21 cellular contexts compared by ENCODE assay signal in the genomic region with DNA sequence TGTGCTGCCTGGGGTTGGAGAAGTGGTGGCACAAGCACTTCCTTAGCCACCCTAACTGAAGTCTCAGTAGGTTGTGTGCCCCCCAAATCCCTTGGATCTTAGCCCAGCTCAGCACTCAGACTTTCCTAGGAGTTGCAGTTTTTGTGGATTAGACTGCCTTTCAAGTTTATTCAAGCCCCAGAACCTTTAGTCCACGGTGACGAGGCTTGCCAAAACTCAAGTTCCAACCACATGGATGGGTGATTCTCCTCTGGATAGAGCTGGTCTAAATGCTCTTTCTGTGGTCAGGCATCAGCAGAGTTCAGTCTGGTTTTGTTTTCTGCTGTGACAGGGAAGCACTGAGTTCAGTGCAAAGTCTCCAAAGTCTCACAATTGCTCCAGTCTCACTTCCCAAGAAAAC.
"Had no signal": no experiment of that assay in that cellular context is flagged by ENCODE, and none has a peak within 500 bp of the region (broad histone marks: within the 10 kb centered on the region; RNA-seq: fewer than 3 reads in every experiment).

No MANE protein-coding gene starts in this region.

- H3K4me3 Mint-ChIP-seq: mesothelial cell of epicardium; naive B cell; natural killer cell treated with Interleukin-12 subunit alpha and Interleukin-12 subunit beta and Interleukin-15 and Interleukin-18, amount 100 ng/mL, for 72 hours; stimulated activated naive B cell treated with anti-CD40 and anti-IgM and Interleukin-4, amounts not matched to agents 10 μg/mL and 1 μg/mL and 100 μg/mL, for 72 hours; stimulated activated naive CD8-positive, alpha-beta T cell treated with anti-CD3 and anti-CD28 coated beads, Interleukin-15, amount 100 ng/mL, for 72 hours had no signal

- H3K9me3 ChIP-seq: lower lobe of right lung, ovary, right atrium auricular region, right lobe of liver, transverse colon, upper lobe of right lung had no signal

- H3K27ac ChIP-seq: lower lobe of right lung, ovary, right atrium auricular region, right lobe of liver, transverse colon, upper lobe of right lung had no signal

- H3K27ac Mint-ChIP-seq: mesothelial cell of epicardium; naive B cell; natural killer cell treated with Interleukin-12 subunit alpha and Interleukin-12 subunit beta and Interleukin-15 and Interleukin-18, amount 100 ng/mL, for 72 hours; progenitor cell of endocrine pancreas; stimulated activated naive B cell treated with anti-CD40 and anti-IgM and Interleukin-4, amounts not matched to agents 10 μg/mL and 1 μg/mL and 100 μg/mL, for 72 hours; stimulated activated naive CD8-positive, alpha-beta T cell treated with anti-CD3 and anti-CD28 coated beads, Interleukin-15, amount 100 ng/mL, for 72 hours had no signal

- H3K4me1 Mint-ChIP-seq: mesothelial cell of epicardium; naive B cell; stimulated activated naive B cell treated with anti-CD40 and anti-IgM and Interleukin-4, amounts not matched to agents 10 μg/mL and 1 μg/mL and 100 μg/mL, for 72 hours; stimulated activated naive CD8-positive, alpha-beta T cell treated with anti-CD3 and anti-CD28 coated beads, Interleukin-15, amount 100 ng/mL, for 72 hours had no signal

- H3K36me3 Mint-ChIP-seq: naive B cell; stimulated activated naive B cell treated with anti-CD40 and anti-IgM and Interleukin-4, amounts not matched to agents 10 μg/mL and 1 μg/mL and 100 μg/mL, for 72 hours had no signal

- H3K27me3 Mint-ChIP-seq: naive B cell; natural killer cell treated with Interleukin-12 subunit alpha and Interleukin-12 subunit beta and Interleukin-15 and Interleukin-18, amount 100 ng/mL, for 72 hours; progenitor cell of endocrine pancreas; stimulated activated naive B cell treated with anti-CD40 and anti-IgM and Interleukin-4, amounts not matched to agents 10 μg/mL and 1 μg/mL and 100 μg/mL, for 72 hours; stimulated activated naive CD8-positive, alpha-beta T cell treated with anti-CD3 and anti-CD28 coated beads, Interleukin-15, amount 100 ng/mL, for 72 hours had no signal

- ATAC-seq: left cardiac atrium; left lobe of liver; lower lobe of right lung; natural killer cell treated with Interleukin-12 subunit alpha and Interleukin-12 subunit beta and Interleukin-15 and Interleukin-18, amount 100 ng/mL, for 72 hours; right lobe of liver; stimulated activated naive B cell treated with anti-CD40 and anti-IgM and Interleukin-4, amounts not matched to agents 10 μg/mL and 1 μg/mL and 100 μg/mL, for 72 hours; stimulated activated naive CD8-positive, alpha-beta T cell treated with anti-CD3 and anti-CD28 coated beads, Interleukin-15, amount 100 ng/mL, for 72 hours; upper lobe of right lung had no signal

- DNase-seq: hippocampal formation; left cardiac atrium; lower lobe of right lung; mesendoderm; naive B cell; ovary; right lobe of liver; stimulated activated CD4-positive, alpha-beta T cell treated with anti-CD3 and anti-CD28 coated beads, Interleukin-12 subunit alpha, Interleukin-12 subunit beta, amount 100 ng/mL, for 4 hours; stimulated activated CD4-positive, alpha-beta T cell treated with anti-CD3 and anti-CD28 coated beads, Interleukin-15, amount 100 ng/mL, for 24 hours; stimulated activated CD4-positive, alpha-beta T cell treated with anti-CD3 and anti-CD28 coated beads, Interleukin-2, amount 100 ng/mL, for 24 hours; stimulated activated CD4-positive, alpha-beta T cell treated with anti-CD3 and anti-CD28 coated beads, Interleukin-4, amount 100 ng/mL, for 1 hour; stimulated activated naive B cell treated with anti-CD40 and anti-IgM and Interleukin-4, amounts not matched to agents 10 μg/mL and 1 μg/mL and 100 μg/mL, for 72 hours; stimulated activated naive CD8-positive, alpha-beta T cell treated with anti-CD3 and anti-CD28 coated beads, Interleukin-15, amount 100 ng/mL, for 72 hours; substantia nigra; transverse colon; upper lobe of right lung had no signal

- H3K4me1 ChIP-seq: lower lobe of right lung, right atrium auricular region, right lobe of liver, transverse colon, upper lobe of right lung had no signal

- H3K36me3 ChIP-seq: lower lobe of right lung, ovary, right atrium auricular region, right lobe of liver, transverse colon, upper lobe of right lung had no signal

- H3K27me3 ChIP-seq: ovary, right atrium auricular region, right lobe of liver, transverse colon, upper lobe of right lung had no signal

- H3K4me3 ChIP-seq: lower lobe of right lung, ovary, right atrium auricular region, right lobe of liver, transverse colon, upper lobe of right lung had no signal
